In genomic region chr2:37934591-37935513, GRCh38 we compare ENCODE assay signal across 10 cellular contexts. TPM values are rescaled to one million over a fixed set of nuclear protein-coding genes. Genes with fewer than 3 reads are reported as not detected.
DNase-seq lines count a peak whose midpoint lies in the region; ATAC-seq, FAIRE-seq and TF ChIP-seq lines count a peak whose summit lies in the region.
"Had no signal": no experiment of that assay in that cellular context is flagged by ENCODE, and none has a peak within 500 bp of the region (broad histone marks: within the 10 kb centered on the region; RNA-seq: fewer than 3 reads in every experiment).

No MANE protein-coding gene starts in this region.

- ATAC-seq in HG03066 (IDR thresholded peaks at IDR 0.05; ENCODE audit: low read depth, unreplicated experiment) = peak; percentile 96

- peaks cover 0 to 3% (median 2%) of the 10 kb centered on the region in 3 donors for H3K27me3 Mint-ChIP-seq in CD14-positive monocyte (ENCODE audit: low read depth in 3 of 3)
- H3K27me3 Mint-ChIP-seq in activated CD4-positive, alpha-beta memory T cell treated with anti-CD3 and anti-CD28 coated beads, Interleukin-2, amount 10 ng/mL, durations not matched to agents 7 days and 5 days = peaks cover 19% of the 10 kb centered on the region

- peak overlapping the region; percentile 61 to 79 for H3K4me3 Mint-ChIP-seq in CD14-positive monocyte
- H3K4me3 Mint-ChIP-seq in activated CD4-positive, alpha-beta memory T cell treated with anti-CD3 and anti-CD28 coated beads, Interleukin-2, amount 10 ng/mL, durations not matched to agents 7 days and 5 days = peak overlapping the region; percentile 31
- H3K4me3 Mint-ChIP-seq: brain had no signal

- CTCF ChIA-PET in activated CD4-positive, alpha-beta memory T cell treated with anti-CD3 and anti-CD28 coated beads, Interleukin-2, amount 10 ng/mL, durations not matched to agents 7 days and 5 days (lab: Charles Lee) = interaction anchor here (0.8 kb wide), 1 partner anchor 557 kb away, joined by 3 read pairs; no protein-coding TSS in a partner anchor

- intact Hi-C loops in CD14-positive monocyte (cut with micrococcal nuclease) = no loop called here

- peaks cover 10 to 19% (median 16%) of the 10 kb centered on the region in 7 donors for H3K9me3 Mint-ChIP-seq in CD14-positive monocyte
- peaks cover 2% of the 10 kb centered on the region for H3K9me3 Mint-ChIP-seq in activated CD4-positive, alpha-beta memory T cell treated with anti-CD3 and anti-CD28 coated beads, Interleukin-2, amount 10 ng/mL, durations not matched to agents 7 days and 5 days

- peaks cover 48% of the 10 kb centered on the region for H3K4me1 Mint-ChIP-seq in CD14-positive monocyte
- peaks cover 19% of the 10 kb centered on the region for H3K4me1 Mint-ChIP-seq in activated CD4-positive, alpha-beta memory T cell treated with anti-CD3 and anti-CD28 coated beads, Interleukin-2, amount 10 ng/mL, durations not matched to agents 7 days and 5 days
- H3K4me1 Mint-ChIP-seq: brain had no signal

- POLR2A ChIA-PET in activated CD4-positive, alpha-beta memory T cell treated with anti-CD3 and anti-CD28 coated beads, Interleukin-2, amount 10 ng/mL, durations not matched to agents 7 days and 5 days (lab: Charles Lee) = interaction anchor here (1.0 kb wide), 1 partner anchor 10 kb away, joined by 3 read pairs; the partner anchor contains the start of gene RMDN2

- FAIRE-seq in HTR-8/SVneo (lab: Jason Lieb, UNC) = no peak

- peak overlapping the region; percentile 13 to 90 (median 68) for H3K27ac Mint-ChIP-seq in CD14-positive monocyte
- H3K27ac Mint-ChIP-seq in activated CD4-positive, alpha-beta memory T cell treated with anti-CD3 and anti-CD28 coated beads, Interleukin-2, amount 10 ng/mL, durations not matched to agents 7 days and 5 days = no peak overlapping the region
- H3K27ac Mint-ChIP-seq: brain had no signal

- H3K36me3 Mint-ChIP-seq in CD14-positive monocyte = peaks cover 31 to 36% of the 10 kb centered on the region in 2 donors
- H3K36me3 Mint-ChIP-seq in activated CD4-positive, alpha-beta memory T cell treated with anti-CD3 and anti-CD28 coated beads, Interleukin-2, amount 10 ng/mL, durations not matched to agents 7 days and 5 days (ENCODE audit: low read depth) = peaks cover 15% of the 10 kb centered on the region

- no peak for TF ChIP-seq CTCF in CD14-positive monocyte (IDR thresholded peaks at IDR 0.05)

- DNase-seq in CD14-positive monocyte (ENCODE audit: low spot score) (no peak), GM19240 (ENCODE audit: insufficient read length, low spot score) (peak; percentile 42), HTR-8/SVneo (ENCODE audit: insufficient read length, low spot score) (no peak), NCI-H1105 (lab: John Stamatoyannopoulos, UW) (no peak), NCI-H774 (lab: John Stamatoyannopoulos, UW) (no peak), mucosa of gallbladder (ENCODE audit: low spot score) (no peak)
- DNase-seq in activated CD4-positive, alpha-beta memory T cell treated with anti-CD3 and anti-CD28 coated beads, Interleukin-2, amount 10 ng/mL, durations not matched to agents 7 days and 5 days = no peak
- DNase-seq: NCI-H524 treated with DMSO at 0.1 percent for 48 hours had no signal

RNA-seq across cellular contexts. Expression of gene RMDN2, which starts 9.8 kb away (rescaled TPM):
- polyA plus RNA-seq in CD14-positive monocyte = 10 to 100 TPM; 10.7 to 14.3 TPM
- total RNA-seq in activated CD4-positive, alpha-beta memory T cell treated with anti-CD3 and anti-CD28 coated beads, Interleukin-2, amount 10 ng/mL, durations not matched to agents 7 days and 5 days = 1 to 10 TPM; 1.5 to 2.3 TPM
- total RNA-seq in mucosa of gallbladder = 8.3 TPM
